Comparison of ENCODE assay signal across 21 cellular contexts in the genomic region with DNA sequence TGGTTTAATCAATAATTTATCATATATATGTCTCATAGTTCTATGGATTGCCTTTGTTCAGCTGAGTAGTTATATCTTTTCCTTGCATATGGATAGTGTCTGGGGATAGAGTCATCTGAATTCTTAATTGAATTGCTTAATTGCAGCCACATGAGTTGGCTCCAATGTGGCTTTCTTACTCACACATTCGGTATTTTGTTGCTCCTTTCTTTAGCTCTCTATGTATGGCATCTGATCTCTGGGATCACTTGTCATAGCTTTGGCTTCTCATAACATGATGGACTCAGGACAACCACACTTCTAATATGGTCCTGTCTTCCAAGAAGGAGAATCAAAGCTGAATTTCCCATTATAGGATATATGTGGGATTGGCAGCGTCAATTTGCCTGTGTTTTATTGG.
DNase-seq lines count a peak whose midpoint lies in the region; ATAC-seq, FAIRE-seq and TF ChIP-seq lines count a peak whose summit lies in the region.
"Had no signal": no experiment of that assay in that cellular context is flagged by ENCODE, and none has a peak within 500 bp of the region (broad histone marks: within the 10 kb centered on the region; RNA-seq: fewer than 3 reads in every experiment).

No MANE protein-coding gene starts in this region.

- CTCF ChIA-PET in Calu3 (lab: Charles Lee) = no interaction called here

- H3K36me3 Mint-ChIP-seq in Calu3 (ENCODE audit: insufficient read depth, unreplicated experiment) = no peaks in the 10 kb centered on the region
- H3K36me3 Mint-ChIP-seq: brain, memory B cell had no signal

- no peaks in the 10 kb centered on the region for H3K4me1 Mint-ChIP-seq in Calu3 (ENCODE audit: low read depth, unreplicated experiment)
- H3K4me1 Mint-ChIP-seq: memory B cell had no signal

- TF ChIP-seq EP300 in transverse colon (IDR thresholded peaks at IDR 0.05; ENCODE audit: low read depth) = no peak

- TF ChIP-seq CTCF in AG10803 (conservative IDR thresholded peaks at IDR 0.05; ENCODE audit: low read length) (no peak), bronchial epithelial cell (IDR thresholded peaks at IDR 0.05; ENCODE audit: insufficient read depth, low read length, severe bottlenecking) (no peak), Calu3 (IDR thresholded peaks at IDR 0.05; ENCODE audit: unreplicated experiment) (no peak), transverse colon (IDR thresholded peaks at IDR 0.05) (no peak)

- ATAC-seq in GM19324 (IDR thresholded peaks at IDR 0.05; ENCODE audit: low FRiP score, unreplicated experiment) = no peak
- no peak for ATAC-seq in HG03108 (IDR thresholded peaks at IDR 0.05; ENCODE audit: unreplicated experiment)
- ATAC-seq: right lobe of liver had no signal

- no peak for TF ChIP-seq POLR2A in transverse colon (IDR thresholded peaks at IDR 0.05)

- H3K9me3 Mint-ChIP-seq in Calu3 (ENCODE audit: low read depth, unreplicated experiment) = peaks cover 10% of the 10 kb centered on the region
- H3K9me3 Mint-ChIP-seq: brain had no signal

- no peaks in the 10 kb centered on the region for H3K36me3 ChIP-seq in bronchial epithelial cell (ENCODE audit: control insufficient read depth, insufficient read depth, low read length)
- no peaks in the 10 kb centered on the region for H3K36me3 ChIP-seq in transverse colon
- H3K36me3 ChIP-seq: BLaER1, right lobe of liver had no signal

- WGBS in transverse colon (ENCODE audit: low coverage in 1 of 2), 2 donors = 70 to 89% methylated on average over 1 to 2 of the region's 2 CpGs

- no TSS peak for BruUV-seq in Calu3 (replicated peaks; lab: Mats Ljungman, UMichigan)

- no peak overlapping the region for H3K27ac Mint-ChIP-seq in Calu3 (ENCODE audit: unreplicated experiment)
- H3K27ac Mint-ChIP-seq: activated T-helper 2 cell treated with anti-CD3 and anti-CD28 coated beads, Interferon-gamma antibody, Interleukin-2, Interleukin-4, amounts not matched to agents 10 μg/mL and 5 μg/mL and 100 μg/mL, durations not matched to agents 14 hours and 24 hours and 36 hours; memory B cell had no signal

- no peak overlapping the region for H3K4me3 Mint-ChIP-seq in Calu3 (ENCODE audit: low read depth, unreplicated experiment)
- H3K4me3 Mint-ChIP-seq: memory B cell had no signal

- DNase-seq in AG10803 (ENCODE audit: low read depth) (peak; percentile 92), M059J (ENCODE audit: low read depth) (peak; percentile 82), bronchial epithelial cell (ENCODE audit: low read depth) (peak; percentile 1), myocyte (ENCODE audit: low read depth) (peak; percentile 81), Calu3 (no peak), transverse colon (no peak)
- DNase-seq: activated CD4-positive, alpha-beta T cell treated with anti-CD3 and anti-CD28 coated beads, Interleukin-2, amount 50 U/mL, for 4 hours; effector memory CD4-positive, alpha-beta T cell; NCI-H2029 treated with DMSO at 0.1 percent for 48 hours; NCI-H82; right lobe of liver; SHP77; stimulated activated naive CD4-positive, alpha-beta T cell treated with Interleukin-2 at 50 U/mL for 16 hours; T-helper 9 cell had no signal

- no peaks in the 10 kb centered on the region for H3K27me3 Mint-ChIP-seq in Calu3 (ENCODE audit: unreplicated experiment)
- H3K27me3 Mint-ChIP-seq: brain, memory B cell had no signal

- intact Hi-C loops in Calu3 (cut with micrococcal nuclease; ENCODE audit: unreplicated experiment) = no loop called here
- intact Hi-C loops in transverse colon (cut with DNase I; ENCODE audit: low total_unique reads) = loop anchor here (1.0 kb wide), 1 partner anchor 41 kb away; no protein-coding TSS in a partner anchor

- no peaks in the 10 kb centered on the region for H3K9me3 ChIP-seq in transverse colon
- H3K9me3 ChIP-seq: BLaER1, right lobe of liver had no signal

- no peak overlapping the region for H3K27ac ChIP-seq in transverse colon
- H3K27ac ChIP-seq: BLaER1, right lobe of liver had no signal

- FAIRE-seq in bronchial epithelial cell (lab: Jason Lieb, UNC) = no peak
- FAIRE-seq: GM12891 had no signal

- H3K4me3 ChIP-seq in AG10803 (ENCODE audit: low read length) = no peak overlapping the region
- H3K4me3 ChIP-seq in bronchial epithelial cell (ENCODE audit: low read depth, low read length) = no peak overlapping the region
- H3K4me3 ChIP-seq in transverse colon = no peak overlapping the region
- H3K4me3 ChIP-seq: BLaER1, right lobe of liver had no signal

- H3K4me1 ChIP-seq in transverse colon = no peaks in the 10 kb centered on the region
- H3K4me1 ChIP-seq: BLaER1, right lobe of liver had no signal

- in situ Hi-C loops in transverse colon (cut with MboI; ENCODE audit: low pct_ligation_motif_present in 1 of 4, low pct_unique_long_range_greater_than_20kb in 1 of 4, low sequenced_read_pairs in 3 of 4) = no loop called here

- no peaks in the 10 kb centered on the region for H3K27me3 ChIP-seq in bronchial epithelial cell (ENCODE audit: control insufficient read depth, insufficient read depth, low read length)
- H3K27me3 ChIP-seq in transverse colon = no peaks in the 10 kb centered on the region
- H3K27me3 ChIP-seq: BLaER1, right lobe of liver had no signal

Comparison
In these comparisons a context has a peak if more than half of its experiments do, and no peak if none do; other contexts are left out.
1. DNase-seq: peak in AG10803 (single experiment), M059J (single experiment), bronchial epithelial cell (single experiment) and myocyte (single experiment); none in Calu3 (single experiment) and transverse colon (single experiment).